In genomic region chr12:75660107-75660530, GRCh38 we compare ENCODE assay signal across 12 cellular contexts.
DNase-seq lines count a peak whose midpoint lies in the region; ATAC-seq, FAIRE-seq and TF ChIP-seq lines count a peak whose summit lies in the region.
"Had no signal": no experiment of that assay in that cellular context is flagged by ENCODE, and none has a peak within 500 bp of the region (broad histone marks: within the 10 kb centered on the region; RNA-seq: fewer than 3 reads in every experiment).

No MANE protein-coding gene starts in this region.

- DNase-seq in AG09309 (ENCODE audit: low read depth) (peak; percentile 60), HS-5 (ENCODE audit: low read depth) (peak; percentile 88), amniotic stem cell (lab: John Stamatoyannopoulos, UW) (peak; percentile 26), keratinocyte (ENCODE audit: low read depth, low spot score) (peak; percentile 97), right cardiac atrium (no peak), NCI-H128 (lab: John Stamatoyannopoulos, UW; ENCODE audit: unreplicated experiment) (no peak)
- DNase-seq: Caco-2, NCI-H187 treated with DMSO at 0.1 percent for 48 hours, nephron progenitor cell had no signal

- dilution Hi-C loops in keratinocyte (cut with MboI; ENCODE audit: extremely low pct_ligation_motif_present, low sequenced_read_pairs) = no loop called here

- no peaks in the 10 kb centered on the region for H4K20me1 ChIP-seq in keratinocyte (ENCODE audit: control insufficient read depth, extremely low read depth, insufficient read depth, low read length)

- no peaks in the 10 kb centered on the region for H3K36me3 ChIP-seq in keratinocyte (ENCODE audit: control insufficient read depth in 2 of 2, extremely low read depth in 1 of 2, insufficient read depth in 2 of 2, low read length in 2 of 2)

- WGBS in right cardiac atrium = 64% methylated on average over 4 of the region's 4 CpGs

- intact Hi-C loops in right cardiac atrium (cut with DNase I) = no loop called here

- TF ChIP-seq CTCF in AG09309 (IDR thresholded peaks at IDR 0.05; ENCODE audit: control insufficient read depth, insufficient read depth, low read depth, low read length, missing control alignments) (no peak), keratinocyte (optimal IDR thresholded peaks at IDR 0.05 in 1 of 3, IDR thresholded peaks at IDR 0.05 in 1 of 3, conservative IDR thresholded peaks at IDR 0.05 in 1 of 3; ENCODE audit: extremely low read depth in 1 of 3, insufficient read depth in 2 of 3, low read length in 3 of 3) (no peak)

- ATAC-seq in GM18868 (IDR thresholded peaks at IDR 0.05; ENCODE audit: unreplicated experiment) = no peak
- no peak for ATAC-seq in GM19467 (IDR thresholded peaks at IDR 0.05; ENCODE audit: unreplicated experiment)
- ATAC-seq in right cardiac atrium = no peak

- H3K4me2 ChIP-seq in keratinocyte (ENCODE audit: control insufficient read depth, extremely low read depth, insufficient read depth, low read depth, low read length) = peak overlapping the region; percentile 54

- H2AFZ ChIP-seq in keratinocyte (ENCODE audit: control insufficient read depth, low read length) = no peak overlapping the region

- no peaks in the 10 kb centered on the region for H3K9me3 ChIP-seq in keratinocyte (ENCODE audit: control insufficient read depth, low read depth, low read length)
- H3K9me3 ChIP-seq in right cardiac atrium (ENCODE audit: control insufficient read depth, low read length) = no peaks in the 10 kb centered on the region
- H3K9me3 ChIP-seq: Caco-2 had no signal

- H3K79me2 ChIP-seq in keratinocyte (ENCODE audit: control insufficient read depth, insufficient read depth, low read length) = no peaks in the 10 kb centered on the region

- H3K9ac ChIP-seq in keratinocyte (ENCODE audit: control insufficient read depth, extremely low read depth, insufficient read depth, low read length) = peak overlapping the region; percentile 64

- no peak overlapping the region for H3K4me3 ChIP-seq in AG09309 (ENCODE audit: control insufficient read depth, low read depth, low read length)
- no peak overlapping the region for H3K4me3 ChIP-seq in keratinocyte (ENCODE audit: control insufficient read depth in 2 of 3, extremely low read depth in 1 of 3, insufficient read depth in 2 of 3, low read depth in 1 of 3, low read length in 3 of 3)
- H3K4me3 ChIP-seq in right cardiac atrium (ENCODE audit: low read length) = no peak overlapping the region

- H3K4me1 ChIP-seq in keratinocyte (ENCODE audit: control insufficient read depth, extremely low read depth, insufficient read depth, low read length) (peaks cover 61% of the 10 kb centered on the region), right cardiac atrium (ENCODE audit: control insufficient read depth, insufficient read depth, low read length) (no peaks in the 10 kb centered on the region)

- peak; percentile 84 for FAIRE-seq in keratinocyte (lab: Jason Lieb, UNC)
- FAIRE-seq: H1 had no signal

- H3K27ac ChIP-seq in keratinocyte (ENCODE audit: control insufficient read depth, insufficient read depth, low read length) (peak overlapping the region; percentile 92), right cardiac atrium (ENCODE audit: low read length) (no peak overlapping the region)

- no peaks in the 10 kb centered on the region for H3K9me1 ChIP-seq in keratinocyte (ENCODE audit: control insufficient read depth, extremely low read depth, insufficient read depth, low read length)

- H3K27me3 ChIP-seq in keratinocyte (ENCODE audit: control insufficient read depth, extremely low read depth, insufficient read depth, low read length) = no peaks in the 10 kb centered on the region
- no peaks in the 10 kb centered on the region for H3K27me3 ChIP-seq in right cardiac atrium (ENCODE audit: control insufficient read depth, insufficient read depth)

Comparison
In these comparisons a context has a peak if more than half of its experiments do, and no peak if none do; other contexts are left out.
1. DNase-seq: peak in AG09309 (single experiment), HS-5 (single experiment), amniotic stem cell (single experiment) and keratinocyte (single experiment); none in right cardiac atrium (0 of 3) and NCI-H128 (single experiment).